8 cellular contexts compared by ENCODE assay signal in genomic region chr15:100918690-100919480, GRCh38. TPM values are rescaled to one million over a fixed set of nuclear protein-coding genes. Genes with fewer than 3 reads are reported as not detected.
DNase-seq lines count a peak whose midpoint lies in the region; ATAC-seq and TF ChIP-seq lines count a peak whose summit lies in the region.

LRRK1 (plus strand) TSS chr15:100919357; CDS start chr15:100924633, 5,276 bp downstream.

- no peaks in the 10 kb centered on the region for H3K36me3 ChIP-seq in CD8-positive, alpha-beta memory T cell (ENCODE audit: insufficient read depth, low read length)
- H3K36me3 ChIP-seq in MM.1S (replicated peaks; ENCODE audit: insufficient read depth, low read length) (no peaks in the 10 kb centered on the region), psoas muscle (ENCODE audit: insufficient read depth in 1 of 2, low read depth in 1 of 2) (peaks cover 0 to 13% of the 10 kb centered on the region in 2 donors)

- CTCF ChIA-PET in CD8-positive, alpha-beta memory T cell (lab: Charles Lee), result interaction anchor here (0.9 to 4.7 kb wide), 3 partner anchors 9 to 98 kb away, joined by 3 to 34 read pairs (median 3); no protein-coding TSS in a partner anchor

- H3K27me3 ChIP-seq in CD8-positive, alpha-beta memory T cell (ENCODE audit: insufficient read depth, low read length, poor library complexity, severe bottlenecking), result peaks cover 21% of the 10 kb centered on the region
- no peaks in the 10 kb centered on the region for H3K27me3 ChIP-seq in MM.1S (replicated peaks; ENCODE audit: insufficient read depth, low read length)
- H3K27me3 ChIP-seq in psoas muscle (ENCODE audit: insufficient read depth in 3 of 3, low read length in 2 of 3), result peaks cover 0 to 14% (median 0%) of the 10 kb centered on the region in 3 donors

- H3F3A ChIP-seq in MM.1S (ENCODE audit: insufficient read depth, low read length), result peaks cover 37% of the 10 kb centered on the region

- peaks cover 35% of the 10 kb centered on the region for H3K79me2 ChIP-seq in MM.1S (ENCODE audit: low read length)

- peak within 1 kb of the TSS; percentile 67 to 87 (median 80) for H3K4me3 Mint-ChIP-seq in CD8-positive, alpha-beta memory T cell
- H3K4me3 Mint-ChIP-seq in activated T-helper 2 cell treated with anti-CD3 and anti-CD28 coated beads, Interferon-gamma antibody, Interleukin-2, Interleukin-4, amounts not matched to agents 10 μg/mL and 5 μg/mL and 100 μg/mL, durations not matched to agents 14 hours and 24 hours and 36 hours (ENCODE audit: low read depth), result peak within 1 kb of the TSS; percentile 78

- intact Hi-C loops in activated T-helper 2 cell treated with anti-CD3 and anti-CD28 coated beads, Interferon-gamma antibody, Interleukin-2, Interleukin-4, amounts not matched to agents 10 μg/mL and 5 μg/mL and 100 μg/mL, durations not matched to agents 14 hours and 24 hours and 36 hours (cut with micrococcal nuclease), result loop anchor here (1.0 to 10.0 kb wide), 2 partner anchors 88 to 336 kb away; partner anchors contain the start of gene CHSY1
- intact Hi-C loops in cardiac septum (cut with DNase I) (loop anchor here (1.0 to 10.0 kb wide), 2 partner anchors 88 to 336 kb away; partner anchors contain the start of gene CHSY1), psoas muscle (cut with DNase I) (loop anchor here (1.0 to 10.0 kb wide), 3 partner anchors 88 to 346 kb away; no protein-coding TSS in a partner anchor)

- H3K4me3 ChIP-seq in CD8-positive, alpha-beta memory T cell (ENCODE audit: low read length), result peak within 1 kb of the TSS; percentile 61
- peak within 1 kb of the TSS; percentile 82 for H3K4me3 ChIP-seq in MM.1S (ENCODE audit: low read length)
- H3K4me3 ChIP-seq in psoas muscle, result peak within 1 kb of the TSS; percentile 83

- H3K4me2 ChIP-seq in MM.1S (ENCODE audit: low read depth, low read length), result peak within 1 kb of the TSS; percentile 88

- peak within 1 kb of the TSS; percentile 78 for H3K9ac ChIP-seq in MM.1S (ENCODE audit: low read length)

- no peaks in the 10 kb centered on the region for H3K9me2 ChIP-seq in MM.1S (replicated peaks; ENCODE audit: insufficient read depth, low read length)

- peak within 1 kb of the TSS; percentile 55 for H2AFZ ChIP-seq in MM.1S (ENCODE audit: low read length)

- no peaks in the 10 kb centered on the region for H4K20me1 ChIP-seq in MM.1S (ENCODE audit: insufficient read depth, low read length)

- 1 to 2% (median 1%) methylated on average over 47 to 87 of the region's 87 CpGs for WGBS in psoas muscle, 3 donors

- peaks cover 42 to 76% of the 10 kb centered on the region in 2 donors for H3K27me3 Mint-ChIP-seq in CD8-positive, alpha-beta memory T cell
- peaks cover 65% of the 10 kb centered on the region for H3K27me3 Mint-ChIP-seq in activated T-helper 2 cell treated with anti-CD3 and anti-CD28 coated beads, Interferon-gamma antibody, Interleukin-2, Interleukin-4, amounts not matched to agents 10 μg/mL and 5 μg/mL and 100 μg/mL, durations not matched to agents 14 hours and 24 hours and 36 hours (ENCODE audit: low read depth)

- H3K9me3 Mint-ChIP-seq in CD8-positive, alpha-beta memory T cell, result no peaks in the 10 kb centered on the region
- no peaks in the 10 kb centered on the region for H3K9me3 Mint-ChIP-seq in activated T-helper 2 cell treated with anti-CD3 and anti-CD28 coated beads, Interferon-gamma antibody, Interleukin-2, Interleukin-4, amounts not matched to agents 10 μg/mL and 5 μg/mL and 100 μg/mL, durations not matched to agents 14 hours and 24 hours and 36 hours

- peak within 1 kb of the TSS in 1 of 8 donors; percentile 9 for H3K27ac Mint-ChIP-seq in CD8-positive, alpha-beta memory T cell
- H3K27ac Mint-ChIP-seq in activated T-helper 2 cell treated with anti-CD3 and anti-CD28 coated beads, Interferon-gamma antibody, Interleukin-2, Interleukin-4, amounts not matched to agents 10 μg/mL and 5 μg/mL and 100 μg/mL, durations not matched to agents 14 hours and 24 hours and 36 hours, result peak within 1 kb of the TSS; percentile 31

- ATAC-seq in GM19438 (IDR thresholded peaks at IDR 0.05; ENCODE audit: low read depth, unreplicated experiment), result peak; percentile 18
- peak; percentile 42 to 61 (median 48) for ATAC-seq in psoas muscle

- no peak within 1 kb of the TSS for H3K27ac ChIP-seq in CD8-positive, alpha-beta memory T cell (ENCODE audit: low read depth, low read length)
- H3K27ac ChIP-seq in MM.1S (ENCODE audit: low read length) (peak within 1 kb of the TSS; percentile 96; the same call in 1 of the 2 replicates), psoas muscle (peak within 1 kb of the TSS; percentile 67)

- H3K4me1 Mint-ChIP-seq in CD8-positive, alpha-beta memory T cell, result peaks cover 10 to 23% (median 22%) of the 10 kb centered on the region in 3 donors
- peaks cover 17% of the 10 kb centered on the region for H3K4me1 Mint-ChIP-seq in activated T-helper 2 cell treated with anti-CD3 and anti-CD28 coated beads, Interferon-gamma antibody, Interleukin-2, Interleukin-4, amounts not matched to agents 10 μg/mL and 5 μg/mL and 100 μg/mL, durations not matched to agents 14 hours and 24 hours and 36 hours (ENCODE audit: low read depth)

- DNase-seq in CD8-positive, alpha-beta memory T cell, result peak in 1 of 5 donors; percentile 2
- peak; percentile 48 for DNase-seq in MM.1S
- DNase-seq in activated T-helper 2 cell treated with anti-CD3 and anti-CD28 coated beads, Interferon-gamma antibody, Interleukin-2, Interleukin-4, amounts not matched to agents 10 μg/mL and 5 μg/mL and 100 μg/mL, durations not matched to agents 14 hours and 24 hours and 36 hours (ENCODE audit: low spot score), result no peak
- DNase-seq in cardiac septum (ENCODE audit: low spot score), result peak; percentile 83
- DNase-seq in psoas muscle, result peak; percentile 51 to 61
- no peak for DNase-seq in NCI-H524 treated with DMSO at 0.1 percent for 48 hours (lab: John Stamatoyannopoulos, UW)
- no peak for DNase-seq in GF-D8 (lab: John Stamatoyannopoulos, UW)

- H3K4me1 ChIP-seq in CD8-positive, alpha-beta memory T cell (ENCODE audit: insufficient read depth, low read length), result peaks cover 4% of the 10 kb centered on the region
- H3K4me1 ChIP-seq in MM.1S (ENCODE audit: low read length) (peaks cover 36% of the 10 kb centered on the region), psoas muscle (peaks cover 15% of the 10 kb centered on the region)

- no peak for TF ChIP-seq CTCF in MM.1S (IDR thresholded peaks at IDR 0.05; ENCODE audit: low read length)
- peak; percentile 16 for TF ChIP-seq CTCF in psoas muscle (IDR thresholded peaks at IDR 0.05)

- no peaks in the 10 kb centered on the region for H3K9me3 ChIP-seq in CD8-positive, alpha-beta memory T cell (ENCODE audit: low read length)
- H3K9me3 ChIP-seq in MM.1S (replicated peaks; ENCODE audit: insufficient read depth, low read length) (no peaks in the 10 kb centered on the region), psoas muscle (no peaks in the 10 kb centered on the region)

- no peaks in the 10 kb centered on the region for H3K36me3 Mint-ChIP-seq in CD8-positive, alpha-beta memory T cell
- H3K36me3 Mint-ChIP-seq in activated T-helper 2 cell treated with anti-CD3 and anti-CD28 coated beads, Interferon-gamma antibody, Interleukin-2, Interleukin-4, amounts not matched to agents 10 μg/mL and 5 μg/mL and 100 μg/mL, durations not matched to agents 14 hours and 24 hours and 36 hours (ENCODE audit: low read depth), result no peaks in the 10 kb centered on the region

- POLR2A ChIA-PET in CD8-positive, alpha-beta memory T cell (lab: Charles Lee), result no interaction called here

RNA-seq across cellular contexts. Expression of gene LRRK1, which starts in this region (rescaled TPM):
- total RNA-seq in CD8-positive, alpha-beta memory T cell, result under 1 TPM; 0.31 to 0.79 TPM
- not detected for polyA plus RNA-seq in CD8-positive, alpha-beta memory T cell
- 2.1 and 2.4 TPM in 2 replicates for total RNA-seq in activated T-helper 2 cell treated with anti-CD3 and anti-CD28 coated beads, Interferon-gamma antibody, Interleukin-2, Interleukin-4, amounts not matched to agents 10 μg/mL and 5 μg/mL and 100 μg/mL, durations not matched to agents 14 hours and 24 hours and 36 hours
- total RNA-seq in cardiac septum (3.5 TPM), psoas muscle (1 to 10 TPM; 2.6 to 7.6 (median 4.5) TPM)
- 1 to 10 TPM in 2 of 3 donors, under 1 TPM in 1; 0.91 to 2.3 (median 1.8) TPM for polyA plus RNA-seq in psoas muscle

Comparison
In these comparisons a context has a peak if more than half of its experiments do, and no peak if none do; other contexts are left out.
1. DNase-seq: peak in MM.1S (single experiment), cardiac septum (single experiment) and psoas muscle (2 of 2); none in activated T-helper 2 cell treated with anti-CD3 and anti-CD28 coated beads, Interferon-gamma antibody, Interleukin-2, Interleukin-4, amounts not matched to agents 10 μg/mL and 5 μg/mL and 100 μg/mL, durations not matched to agents 14 hours and 24 hours and 36 hours (single experiment), NCI-H524 treated with DMSO at 0.1 percent for 48 hours (single experiment) and GF-D8 (single experiment).
2. Peak in every context shown above with its lines, with median percentiles within 50 percentile points of each other: H3K4me3 ChIP-seq.